8 cellular contexts compared by ENCODE assay signal in the genomic region with DNA sequence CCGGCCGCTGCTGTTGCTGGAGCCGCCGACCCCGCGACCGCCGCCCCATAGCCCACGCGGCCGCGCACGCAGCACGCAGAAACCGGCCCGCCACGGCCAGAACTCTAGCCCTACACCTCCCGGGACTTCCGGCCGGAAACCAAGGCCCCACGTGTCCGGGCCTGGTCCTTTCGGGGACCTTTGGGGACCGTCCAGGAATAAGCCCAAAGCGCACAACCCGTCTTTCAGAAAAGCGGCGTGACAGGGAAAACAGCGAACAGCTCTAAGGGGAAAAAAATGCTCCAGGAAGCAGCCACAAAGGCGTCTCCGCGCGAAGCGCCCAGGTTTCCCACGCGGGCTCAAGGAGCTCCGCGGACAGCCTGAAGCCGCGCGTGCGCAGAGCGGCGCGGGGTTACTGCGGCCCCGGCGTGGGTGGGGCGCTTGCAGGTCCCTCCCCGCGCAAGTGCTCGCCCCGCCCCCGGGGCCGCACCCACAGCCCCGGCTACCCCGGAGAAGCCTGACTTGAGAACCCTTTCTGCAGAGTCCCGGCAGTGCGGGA. TPM values are rescaled to one million over a fixed set of nuclear protein-coding genes. Genes with fewer than 3 reads are reported as not detected.
DNase-seq lines count a peak whose midpoint lies in the region; ATAC-seq and TF ChIP-seq lines count a peak whose summit lies in the region.

A gene (minus strand): TSS at position 114 of the 538 bp plus-strand sequence. CDS start 65 bp downstream, at position 49.
A gene with protein sequence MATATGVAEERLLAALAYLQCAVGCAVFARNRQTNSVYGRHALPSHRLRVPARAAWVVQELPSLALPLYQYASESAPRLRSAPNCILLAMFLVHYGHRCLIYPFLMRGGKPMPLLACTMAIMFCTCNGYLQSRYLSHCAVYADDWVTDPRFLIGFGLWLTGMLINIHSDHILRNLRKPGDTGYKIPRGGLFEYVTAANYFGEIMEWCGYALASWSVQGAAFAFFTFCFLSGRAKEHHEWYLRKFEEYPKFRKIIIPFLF (plus strand): TSS at position 510 of the 538 bp plus-strand sequence. CDS start 137 bp downstream, outside the sequence.

- H3F3A ChIP-seq in smooth muscle cell (ENCODE audit: low read depth): no peaks in the 10 kb centered on the region

- H3K4me1 ChIP-seq in mammary epithelial cell (ENCODE audit: insufficient read depth, low read length) (peaks cover 45% of the 10 kb centered on the region), smooth muscle cell (ENCODE audit: low read depth) (peaks cover 13% of the 10 kb centered on the region)

- H2AFZ ChIP-seq in mammary epithelial cell (ENCODE audit: low read depth, low read length) (peak within 1 kb of the TSS; percentile 91), smooth muscle cell (ENCODE audit: low read depth) (peak within 1 kb of the TSS; percentile 99)

- CTCF ChIA-PET in mammary epithelial cell (lab: Charles Lee; ENCODE audit: low non-redundant PET): interaction anchor here (0.7 kb wide), 1 partner anchor 79 kb away, joined by 3 read pairs; no protein-coding TSS in a partner anchor

- H4K20me1 ChIP-seq in mammary epithelial cell (ENCODE audit: insufficient read depth, low read length) (no peaks in the 10 kb centered on the region), smooth muscle cell (ENCODE audit: low read depth) (peaks cover 65% of the 10 kb centered on the region)

- in situ Hi-C loops in GM18951 (cut with MboI; ENCODE audit: low sequenced_read_pairs, unreplicated experiment): no loop called here
- in situ Hi-C loops in mammary epithelial cell (cut with MboI; ENCODE audit: low sequenced_read_pairs in 2 of 2): loop anchor here (10.0 kb wide), 1 partner anchor 82 kb away; a partner anchor contains a TSS

- H3K27ac ChIP-seq in mammary epithelial cell (ENCODE audit: insufficient read depth, low read depth, low read length) (peak within 1 kb of the TSS; percentile 95), smooth muscle cell (ENCODE audit: low read depth) (peak within 1 kb of the TSS; percentile 90)

- H3K79me2 ChIP-seq in mammary epithelial cell (ENCODE audit: insufficient read depth, low read length) (peaks cover 91% of the 10 kb centered on the region), smooth muscle cell (ENCODE audit: low read depth) (peaks cover 82% of the 10 kb centered on the region)

- ATAC-seq in HG03175 (IDR thresholded peaks at IDR 0.05; ENCODE audit: unreplicated experiment): peak; percentile 89

- H3K27me3 ChIP-seq in mammary epithelial cell (ENCODE audit: insufficient read depth, low read length): no peaks in the 10 kb centered on the region
- no peaks in the 10 kb centered on the region for H3K27me3 ChIP-seq in smooth muscle cell (ENCODE audit: low read depth)

- intact Hi-C loops in mammary epithelial cell (cut with micrococcal nuclease): loop anchor here (1.0 to 5.0 kb wide), 3 partner anchors 80 to 1234 kb away; a partner anchor contains a TSS

- H3K4me2 ChIP-seq in mammary epithelial cell (ENCODE audit: insufficient read depth, low read depth, low read length) (peak within 1 kb of the TSS; percentile 96), smooth muscle cell (peak within 1 kb of the TSS; percentile 96)

- dilution Hi-C loops in mammary epithelial cell (cut with HindIII; ENCODE audit: low sequenced_read_pairs): no loop called here

- H3K9me3 ChIP-seq in mammary epithelial cell (replicated peaks; ENCODE audit: insufficient read depth, low read length) (no peaks in the 10 kb centered on the region), smooth muscle cell (replicated peaks; ENCODE audit: low read depth) (no peaks in the 10 kb centered on the region)

- H3K36me3 Mint-ChIP-seq in immature natural killer cell: peaks cover 0 to 22% (median 6%) of the 10 kb centered on the region in 3 donors

- H3K36me3 ChIP-seq in mammary epithelial cell (ENCODE audit: insufficient read depth, low read length) (peaks cover 21% of the 10 kb centered on the region), smooth muscle cell (ENCODE audit: low read depth) (peaks cover 4% of the 10 kb centered on the region)

- TF ChIP-seq CTCF in WI38 (IDR thresholded peaks at IDR 0.05; ENCODE audit: low read depth, low read length) (no peak), mammary epithelial cell (conservative IDR thresholded peaks at IDR 0.05 in 1 of 2, IDR thresholded peaks at IDR 0.05 in 1 of 2; ENCODE audit: extremely low read depth in 1 of 2, insufficient read depth in 1 of 2, low read depth in 1 of 2, low read length in 2 of 2) (no peak), smooth muscle cell (IDR thresholded peaks at IDR 0.05; ENCODE audit: borderline replicate concordance, insufficient read depth, poor library complexity, severe bottlenecking) (no peak)

- peak within 1 kb of the TSS; percentile 96 to 99 (median 98) for H3K27ac Mint-ChIP-seq in immature natural killer cell

- H3K27me3 Mint-ChIP-seq in immature natural killer cell (ENCODE audit: low read depth in 3 of 3): peaks cover 4 to 9% (median 4%) of the 10 kb centered on the region in 3 donors

- no peaks in the 10 kb centered on the region for H3K9me3 Mint-ChIP-seq in immature natural killer cell

- DNase-seq in AG08395 (ENCODE audit: low spot score) (peak; percentile 99), NCI-H2227 treated with DMSO at 0.1 percent for 48 hours (lab: John Stamatoyannopoulos, UW) (peak; percentile 97), mammary epithelial cell (peak; percentile 87), immature natural killer cell (peak; percentile 97), smooth muscle cell (lab: John Stamatoyannopoulos, UW; ENCODE audit: unreplicated experiment) (peak; percentile 89)

- H3K4me3 ChIP-seq in WI38 (ENCODE audit: low read depth, low read length): peak within 1 kb of the TSS; percentile 94
- H3K4me3 ChIP-seq in mammary epithelial cell (replicated peaks in 1 of 3; ENCODE audit: insufficient read depth in 1 of 3, low read depth in 2 of 3, low read length in 3 of 3): peak within 1 kb of the TSS; percentile 75 to 91 (median 87)
- H3K4me3 ChIP-seq in smooth muscle cell: peak within 1 kb of the TSS; percentile 79

- TF ChIP-seq POLR2A in GM18951 (IDR thresholded peaks at IDR 0.05; ENCODE audit: extremely low read depth, insufficient read depth, insufficient read length): peak; percentile 83

- peaks cover 36 to 47% of the 10 kb centered on the region in 2 donors for H3K4me1 Mint-ChIP-seq in immature natural killer cell

- 3% methylated on average over 20 of the region's 59 CpGs for WGBS in mammary epithelial cell (ENCODE audit: low coverage, missing lambda C conversion rate)
- WGBS in smooth muscle cell (ENCODE audit: low lambda C conversion rate): 1% methylated on average over 41 of the region's 59 CpGs

- peak within 1 kb of the TSS; percentile 89 to 97 (median 95) for H3K4me3 Mint-ChIP-seq in immature natural killer cell

- BruUV-seq in mammary epithelial cell (replicated peaks; lab: Mats Ljungman, UMichigan): no TSS peak

- H3K9ac ChIP-seq in mammary epithelial cell (ENCODE audit: insufficient read depth, low read length) (peak within 1 kb of the TSS; percentile 91), smooth muscle cell (ENCODE audit: low read depth) (peak within 1 kb of the TSS; percentile 91)

RNA-seq across cellular contexts. Expression of the first gene that starts in this region (rescaled TPM):
- total RNA-seq in mammary epithelial cell: 10 to 100 TPM; 57.2 to 96.1 TPM
- polyA plus RNA-seq in mammary epithelial cell: 83.5 TPM
- 118 TPM for polyA minus RNA-seq in mammary epithelial cell
- 10 to 100 TPM; 21.0 to 53.7 (median 29.1) TPM for polyA plus RNA-seq in immature natural killer cell
- total RNA-seq in smooth muscle cell: 29.3 and 33.6 TPM in 2 replicates
- polyA plus RNA-seq in smooth muscle cell: 34.4 and 58.3 TPM in 2 replicates

RNA-seq across cellular contexts. Expression of the second gene that starts in this region (rescaled TPM):
- total RNA-seq in mammary epithelial cell: 10 to 100 TPM; 21.8 to 31.8 TPM
- 23.2 TPM for polyA plus RNA-seq in mammary epithelial cell
- 9.3 TPM for polyA minus RNA-seq in mammary epithelial cell
- 1 to 10 TPM; 4.8 to 9.6 (median 9.3) TPM for polyA plus RNA-seq in immature natural killer cell
- total RNA-seq in smooth muscle cell: 17.1 and 20.4 TPM in 2 replicates
- polyA plus RNA-seq in smooth muscle cell: 23.5 and 26.3 TPM in 2 replicates

Comparison
In these comparisons a context has a peak if more than half of its experiments do, and no peak if none do; other contexts are left out.
1. Peak in every context shown above with its lines: DNase-seq, ATAC-seq, H3K4me3 ChIP-seq and H3K27ac ChIP-seq.